ENCODE assay signal across 1 cellular context in genomic region chr19:42497492-42498226, GRCh38.
A peak's percentile ranks its signal among the peaks of the same experiment; 100 is the strongest.
TF ChIP-seq lines count a peak whose summit lies in the region.

No MANE protein-coding gene starts in this region.

TF ChIP-seq in HepG2, 621 proteins besides CTCF, POLR2A, EP300 and RAD21 (continued from another document and continues in another):
- peak; percentile 81 for TF ChIP-seq CREM (IDR thresholded peaks at IDR 0.05)
- no peak for TF ChIP-seq CREM (CRISPR knock-in tag; IDR thresholded peaks at IDR 0.05)
- 0 out of 2 replicates have a peak, but pooled peaks have one; percentile 6 for TF ChIP-seq NFYC (CRISPR knock-in tag; IDR thresholded peaks at IDR 0.05)
- TF ChIP-seq NFE2L1 (CRISPR knock-in tag; IDR thresholded peaks at IDR 0.05; ENCODE audit: borderline replicate concordance) = no peak
- TF ChIP-seq HMGXB3 (CRISPR knock-in tag; IDR thresholded peaks at IDR 0.05; ENCODE audit: borderline replicate concordance) = peak; percentile 43; the same call in 1 of the 2 replicates
- TF ChIP-seq RELA (CRISPR knock-in tag; IDR thresholded peaks at IDR 0.05) = no peak
- peak; percentile 48 for TF ChIP-seq ZNF543 (CRISPR knock-in tag; IDR thresholded peaks at IDR 0.05)
- no peak for TF ChIP-seq CREB1 (IDR thresholded peaks at IDR 0.05)
- TF ChIP-seq CREB1 (CRISPR knock-in tag; IDR thresholded peaks at IDR 0.05) = peak; percentile 71
- no peak for TF ChIP-seq PHF5A (CRISPR knock-in tag; IDR thresholded peaks at IDR 0.05; ENCODE audit: low read depth, unreplicated experiment)
- TF ChIP-seq SP140L (CRISPR knock-in tag; IDR thresholded peaks at IDR 0.05; ENCODE audit: borderline replicate concordance) = 0 out of 2 replicates have a peak, but pooled peaks have one; percentile 34
- peak; percentile 85 for TF ChIP-seq BCL6 (CRISPR knock-in tag; IDR thresholded peaks at IDR 0.05)
- TF ChIP-seq ZBTB1 (CRISPR knock-in tag; IDR thresholded peaks at IDR 0.05; ENCODE audit: borderline replicate concordance) = no peak
- no peak for TF ChIP-seq ZNF740 (CRISPR knock-in tag; IDR thresholded peaks at IDR 0.05)
- TF ChIP-seq JUN (CRISPR knock-in tag; IDR thresholded peaks at IDR 0.05) = peak; percentile 76; the same call in 1 of the 2 replicates
- no peak for TF ChIP-seq ZSCAN22 (CRISPR knock-in tag; IDR thresholded peaks at IDR 0.05)
- TF ChIP-seq SPEN (CRISPR knock-in tag; IDR thresholded peaks at IDR 0.05; ENCODE audit: low read depth) = peak; percentile 46
- TF ChIP-seq ZBTB7A (CRISPR knock-in tag; IDR thresholded peaks at IDR 0.05) = no peak; the same call in 1 of the 2 replicates
- peak; percentile 66 for TF ChIP-seq ZBTB7B (CRISPR knock-in tag; IDR thresholded peaks at IDR 0.05)
- TF ChIP-seq ZNF546 (CRISPR knock-in tag; conservative IDR thresholded peaks at IDR 0.05) = no peak
- peak; percentile 27; the same call in 1 of the 2 replicates for TF ChIP-seq ZNF788 (CRISPR knock-in tag; IDR thresholded peaks at IDR 0.05; ENCODE audit: borderline replicate concordance)
- TF ChIP-seq ZNF747 (CRISPR knock-in tag; IDR thresholded peaks at IDR 0.05; ENCODE audit: borderline replicate concordance) = 0 out of 2 replicates have a peak, but pooled peaks have one; percentile 29
- TF ChIP-seq ETV5 (CRISPR knock-in tag; IDR thresholded peaks at IDR 0.05; ENCODE audit: borderline replicate concordance) = peak; percentile 67; the same call in 1 of the 2 replicates
- TF ChIP-seq HNRNPUL1 (IDR thresholded peaks at IDR 0.05; ENCODE audit: low read depth, low read length) = peak; percentile 89
- TF ChIP-seq, protein P1, sequence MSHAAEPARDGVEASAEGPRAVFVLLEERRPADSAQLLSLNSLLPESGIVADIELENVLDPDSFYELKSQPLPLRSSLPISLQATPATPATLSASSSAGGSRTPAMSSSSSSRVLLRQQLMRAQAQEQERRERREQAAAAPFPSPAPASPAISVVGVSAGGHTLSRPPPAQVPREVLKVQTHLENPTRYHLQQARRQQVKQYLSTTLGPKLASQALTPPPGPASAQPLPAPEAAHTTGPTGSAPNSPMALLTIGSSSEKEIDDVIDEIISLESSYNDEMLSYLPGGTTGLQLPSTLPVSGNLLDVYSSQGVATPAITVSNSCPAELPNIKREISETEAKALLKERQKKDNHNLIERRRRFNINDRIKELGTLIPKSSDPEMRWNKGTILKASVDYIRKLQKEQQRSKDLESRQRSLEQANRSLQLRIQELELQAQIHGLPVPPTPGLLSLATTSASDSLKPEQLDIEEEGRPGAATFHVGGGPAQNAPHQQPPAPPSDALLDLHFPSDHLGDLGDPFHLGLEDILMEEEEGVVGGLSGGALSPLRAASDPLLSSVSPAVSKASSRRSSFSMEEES (CRISPR knock-in tag; IDR thresholded peaks at IDR 0.05) = peak; percentile 36; the same call in 1 of the 2 replicates
- no peak for TF ChIP-seq SRY (CRISPR knock-in tag; IDR thresholded peaks at IDR 0.05)
- no peak for TF ChIP-seq ZNF552 (CRISPR knock-in tag; IDR thresholded peaks at IDR 0.05; ENCODE audit: borderline replicate concordance)
- TF ChIP-seq NAIF1 (CRISPR knock-in tag; IDR thresholded peaks at IDR 0.05; ENCODE audit: borderline replicate concordance) = no peak
- TF ChIP-seq ZNF235 (CRISPR knock-in tag; IDR thresholded peaks at IDR 0.05; ENCODE audit: borderline replicate concordance) = no peak
- TF ChIP-seq ZNF816 (CRISPR knock-in tag; IDR thresholded peaks at IDR 0.05; ENCODE audit: borderline replicate concordance) = no peak
- peak; percentile 75 for TF ChIP-seq IRF2 (CRISPR knock-in tag; IDR thresholded peaks at IDR 0.05)
- peak; percentile 75 for TF ChIP-seq ARNTL (CRISPR knock-in tag; IDR thresholded peaks at IDR 0.05)
- no peak for TF ChIP-seq RFXAP (CRISPR knock-in tag; IDR thresholded peaks at IDR 0.05; ENCODE audit: borderline replicate concordance)
- TF ChIP-seq, protein P2, sequence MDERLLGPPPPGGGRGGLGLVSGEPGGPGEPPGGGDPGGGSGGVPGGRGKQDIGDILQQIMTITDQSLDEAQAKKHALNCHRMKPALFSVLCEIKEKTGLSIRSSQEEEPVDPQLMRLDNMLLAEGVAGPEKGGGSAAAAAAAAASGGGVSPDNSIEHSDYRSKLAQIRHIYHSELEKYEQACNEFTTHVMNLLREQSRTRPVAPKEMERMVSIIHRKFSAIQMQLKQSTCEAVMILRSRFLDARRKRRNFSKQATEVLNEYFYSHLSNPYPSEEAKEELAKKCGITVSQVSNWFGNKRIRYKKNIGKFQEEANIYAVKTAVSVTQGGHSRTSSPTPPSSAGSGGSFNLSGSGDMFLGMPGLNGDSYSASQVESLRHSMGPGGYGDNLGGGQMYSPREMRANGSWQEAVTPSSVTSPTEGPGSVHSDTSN (CRISPR knock-in tag; IDR thresholded peaks at IDR 0.05) = peak; percentile 34
- 0 out of 2 replicates have a peak, but pooled peaks have one; percentile 57 for TF ChIP-seq ZNF614 (CRISPR knock-in tag; IDR thresholded peaks at IDR 0.05; ENCODE audit: borderline replicate concordance)
- no peak for TF ChIP-seq ZNF513 (CRISPR knock-in tag; conservative IDR thresholded peaks at IDR 0.05)
- peak; percentile 94 for TF ChIP-seq NCOA2 (CRISPR knock-in tag; IDR thresholded peaks at IDR 0.05)
- TF ChIP-seq BRCA1 (CRISPR knock-in tag; IDR thresholded peaks at IDR 0.05) = 0 out of 2 replicates have a peak, but pooled peaks have one; percentile 62
- TF ChIP-seq, protein P3, sequence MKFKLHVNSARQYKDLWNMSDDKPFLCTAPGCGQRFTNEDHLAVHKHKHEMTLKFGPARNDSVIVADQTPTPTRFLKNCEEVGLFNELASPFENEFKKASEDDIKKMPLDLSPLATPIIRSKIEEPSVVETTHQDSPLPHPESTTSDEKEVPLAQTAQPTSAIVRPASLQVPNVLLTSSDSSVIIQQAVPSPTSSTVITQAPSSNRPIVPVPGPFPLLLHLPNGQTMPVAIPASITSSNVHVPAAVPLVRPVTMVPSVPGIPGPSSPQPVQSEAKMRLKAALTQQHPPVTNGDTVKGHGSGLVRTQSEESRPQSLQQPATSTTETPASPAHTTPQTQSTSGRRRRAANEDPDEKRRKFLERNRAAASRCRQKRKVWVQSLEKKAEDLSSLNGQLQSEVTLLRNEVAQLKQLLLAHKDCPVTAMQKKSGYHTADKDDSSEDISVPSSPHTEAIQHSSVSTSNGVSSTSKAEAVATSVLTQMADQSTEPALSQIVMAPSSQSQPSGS (CRISPR knock-in tag; IDR thresholded peaks at IDR 0.05) = peak; percentile 67; the same call in 1 of the 2 replicates
- no peak for TF ChIP-seq TOPORS (CRISPR knock-in tag; IDR thresholded peaks at IDR 0.05)
- TF ChIP-seq NCOR1 (IDR thresholded peaks at IDR 0.05; ENCODE audit: borderline replicate concordance, low read length) = peak; percentile 95
- TF ChIP-seq ZNF678 (CRISPR knock-in tag; IDR thresholded peaks at IDR 0.05) = 0 out of 2 replicates have a peak, but pooled peaks have one; percentile 22
- TF ChIP-seq PITX1 (CRISPR knock-in tag; IDR thresholded peaks at IDR 0.05) = peak; percentile 82; the same call in 1 of the 2 replicates
- peak; percentile 74; the same call in 1 of the 2 replicates for TF ChIP-seq HOXA3 (CRISPR knock-in tag; IDR thresholded peaks at IDR 0.05)
- TF ChIP-seq PHF21A (CRISPR knock-in tag; IDR thresholded peaks at IDR 0.05) = peak; percentile 77
- peak; percentile 79 for TF ChIP-seq ZMYM3 (CRISPR knock-in tag; IDR thresholded peaks at IDR 0.05)
- TF ChIP-seq, protein P4, sequence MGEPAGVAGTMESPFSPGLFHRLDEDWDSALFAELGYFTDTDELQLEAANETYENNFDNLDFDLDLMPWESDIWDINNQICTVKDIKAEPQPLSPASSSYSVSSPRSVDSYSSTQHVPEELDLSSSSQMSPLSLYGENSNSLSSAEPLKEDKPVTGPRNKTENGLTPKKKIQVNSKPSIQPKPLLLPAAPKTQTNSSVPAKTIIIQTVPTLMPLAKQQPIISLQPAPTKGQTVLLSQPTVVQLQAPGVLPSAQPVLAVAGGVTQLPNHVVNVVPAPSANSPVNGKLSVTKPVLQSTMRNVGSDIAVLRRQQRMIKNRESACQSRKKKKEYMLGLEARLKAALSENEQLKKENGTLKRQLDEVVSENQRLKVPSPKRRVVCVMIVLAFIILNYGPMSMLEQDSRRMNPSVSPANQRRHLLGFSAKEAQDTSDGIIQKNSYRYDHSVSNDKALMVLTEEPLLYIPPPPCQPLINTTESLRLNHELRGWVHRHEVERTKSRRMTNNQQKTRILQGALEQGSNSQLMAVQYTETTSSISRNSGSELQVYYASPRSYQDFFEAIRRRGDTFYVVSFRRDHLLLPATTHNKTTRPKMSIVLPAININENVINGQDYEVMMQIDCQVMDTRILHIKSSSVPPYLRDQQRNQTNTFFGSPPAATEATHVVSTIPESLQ (CRISPR knock-in tag; conservative IDR thresholded peaks at IDR 0.05) = no peak
- TF ChIP-seq, protein P5, sequence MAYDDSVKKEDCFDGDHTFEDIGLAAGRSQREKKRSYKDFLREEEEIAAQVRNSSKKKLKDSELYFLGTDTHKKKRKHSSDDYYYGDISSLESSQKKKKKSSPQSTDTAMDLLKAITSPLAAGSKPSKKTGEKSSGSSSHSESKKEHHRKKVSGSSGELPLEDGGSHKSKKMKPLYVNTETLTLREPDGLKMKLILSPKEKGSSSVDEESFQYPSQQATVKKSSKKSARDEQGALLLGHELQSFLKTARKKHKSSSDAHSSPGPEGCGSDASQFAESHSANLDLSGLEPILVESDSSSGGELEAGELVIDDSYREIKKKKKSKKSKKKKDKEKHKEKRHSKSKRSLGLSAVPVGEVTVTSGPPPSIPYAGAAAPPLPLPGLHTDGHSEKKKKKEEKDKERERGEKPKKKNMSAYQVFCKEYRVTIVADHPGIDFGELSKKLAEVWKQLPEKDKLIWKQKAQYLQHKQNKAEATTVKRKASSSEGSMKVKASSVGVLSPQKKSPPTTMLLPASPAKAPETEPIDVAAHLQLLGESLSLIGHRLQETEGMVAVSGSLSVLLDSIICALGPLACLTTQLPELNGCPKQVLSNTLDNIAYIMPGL (CRISPR knock-in tag; IDR thresholded peaks at IDR 0.05; ENCODE audit: borderline replicate concordance in 1 of 2, low read depth in 1 of 2) = peak; percentile 27 to 41; a peak in 1 of 4 replicates
- no peak for TF ChIP-seq WIZ (CRISPR knock-in tag; IDR thresholded peaks at IDR 0.05)
- TF ChIP-seq ZNF468 (CRISPR knock-in tag; IDR thresholded peaks at IDR 0.05) = no peak
- TF ChIP-seq ZNF362 (CRISPR knock-in tag; IDR thresholded peaks at IDR 0.05; ENCODE audit: borderline replicate concordance) = peak; percentile 69; the same call in 1 of the 2 replicates
- TF ChIP-seq ATF7 (IDR thresholded peaks at IDR 0.05) = no peak
- no peak for TF ChIP-seq ATF7 (CRISPR knock-in tag; IDR thresholded peaks at IDR 0.05)
- TF ChIP-seq SRSF1 (optimal IDR thresholded peaks at IDR 0.05; ENCODE audit: low read depth, low read length) = no peak
- peak; percentile 51; the same call in 1 of the 2 replicates for TF ChIP-seq ZNF644 (CRISPR knock-in tag; IDR thresholded peaks at IDR 0.05; ENCODE audit: low read depth)
- TF ChIP-seq TARDBP (CRISPR knock-in tag; IDR thresholded peaks at IDR 0.05) = peak; percentile 24; the same call in 1 of the 2 replicates
- TF ChIP-seq ZNF326 (CRISPR knock-in tag; IDR thresholded peaks at IDR 0.05; ENCODE audit: borderline replicate concordance) = no peak
